8 cellular contexts compared by ENCODE assay signal in the genomic region with DNA sequence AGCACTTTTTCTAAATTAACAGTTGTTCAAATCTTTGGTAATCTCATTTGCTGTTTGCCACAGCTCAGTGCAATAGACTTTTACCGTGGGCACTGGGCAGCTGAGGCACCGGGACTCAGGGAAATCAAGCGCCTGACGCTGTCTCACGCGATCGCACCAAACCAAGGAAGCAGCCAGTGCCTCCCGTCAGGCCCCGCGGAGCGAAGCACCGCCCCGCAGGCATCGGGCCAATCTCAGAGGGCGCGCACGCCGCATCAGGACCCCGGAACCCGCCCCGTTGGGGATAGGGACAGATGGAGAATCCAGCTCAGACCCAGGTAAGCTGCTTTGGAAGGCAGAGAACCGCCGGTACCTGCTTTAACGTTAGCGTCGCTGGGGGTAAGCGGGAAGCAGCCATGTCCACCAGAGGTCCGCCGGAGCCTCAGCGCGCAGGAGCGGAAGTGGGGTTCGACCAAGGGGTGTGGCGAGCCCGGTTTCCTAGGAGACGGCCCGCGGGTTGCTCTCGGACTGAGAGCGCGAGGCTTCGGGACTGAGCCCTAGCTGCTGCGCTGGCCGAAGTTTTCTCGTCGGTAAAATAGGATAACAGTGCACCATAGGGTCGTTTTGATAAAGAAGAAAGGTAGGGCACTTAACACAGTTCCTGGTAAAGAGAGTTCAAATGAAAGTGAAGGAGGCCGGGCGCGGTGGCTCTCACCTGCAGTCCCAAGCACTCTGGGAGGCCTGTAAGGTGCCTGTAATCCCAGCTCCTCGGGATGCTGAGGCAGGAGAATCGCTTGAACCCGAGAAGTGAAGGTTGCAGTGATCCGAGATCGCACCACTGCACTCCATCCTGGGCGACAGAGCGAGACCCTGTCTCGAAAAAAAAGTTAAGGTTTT. TPM values are rescaled to one million over a fixed set of nuclear protein-coding genes. Genes with fewer than 3 reads are reported as not detected.
A peak's percentile ranks its signal among the peaks of the same experiment; 100 is the strongest.
DNase-seq lines count a peak whose midpoint lies in the region; ATAC-seq, FAIRE-seq and TF ChIP-seq lines count a peak whose summit lies in the region.

A gene with protein sequence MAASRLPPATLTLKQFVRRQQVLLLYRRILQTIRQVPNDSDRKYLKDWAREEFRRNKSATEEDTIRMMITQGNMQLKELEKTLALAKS (minus strand): TSS at position 428 of the 876 bp plus-strand sequence. CDS start 31 bp downstream, at position 397.

- ATAC-seq in GM21367 (IDR thresholded peaks at IDR 0.05; ENCODE audit: unreplicated experiment) = peak; percentile 97

- TF ChIP-seq RAD21 in H1 (IDR thresholded peaks at IDR 0.05 in 1 of 2, conservative IDR thresholded peaks at IDR 0.05 in 1 of 2; ENCODE audit: low read depth in 2 of 2, low read length in 2 of 2) = peak in 1 of 2 experiments; percentile 9; a peak in 1 of 4 replicates

- POLR2A ChIA-PET in H1 (lab: Charles Lee; ENCODE audit: partially characterized antibody) = interaction anchor here (0.6 to 2.2 kb wide), 14 partner anchors 10 to 298 kb away, joined by 3 to 6 read pairs (median 3); a partner anchor contains a TSS

- H3K14ac ChIP-seq in H1 (ENCODE audit: insufficient read length) (no peak within 1 kb of the TSS), mesenchymal stem cell (ENCODE audit: low read length in 2 of 2) (no peak within 1 kb of the TSS)

- no peak within 1 kb of the TSS for H3K4ac ChIP-seq in H1 (replicated peaks; ENCODE audit: insufficient read length, low read depth, low read length)
- H3K4ac ChIP-seq in mesenchymal stem cell (ENCODE audit: low read depth in 1 of 2, low read length in 2 of 2) = peak within 1 kb of the TSS; percentile 78 to 84

- 2% methylated on average over 58 of the region's 58 CpGs; no CpG with 5 or more reads in 1 of the 2 experiments for WGBS in H1 (ENCODE audit: extremely low coverage in 1 of 2, insufficient coverage in 1 of 2, insufficient read length in 1 of 2, insufficient replicate concordance in 2 of 2, low coverage in 1 of 2, low lambda C conversion rate in 2 of 2, missing lambda C conversion rate in 1 of 2), 2 experiments
- 5% methylated on average over 58 of the region's 58 CpGs for WGBS in mesenchymal stem cell

- peak within 1 kb of the TSS; percentile 54 to 89 (median 81) for H3K4me3 ChIP-seq in H1 (ENCODE audit: extremely low read depth in 1 of 4, insufficient read depth in 2 of 4, low read depth in 3 of 4, low read length in 4 of 4)
- peak within 1 kb of the TSS; percentile 81 to 96 for H3K4me3 ChIP-seq in mesenchymal stem cell (ENCODE audit: insufficient read depth in 1 of 2, low read depth in 1 of 2, low read length in 2 of 2)

- H3K9me3 ChIP-seq in H1 (ENCODE audit: insufficient read depth in 2 of 2, low read depth in 1 of 2, low read length in 1 of 2) (no peaks in the 10 kb centered on the region), mesenchymal stem cell (ENCODE audit: control insufficient read depth, low read length) (no peaks in the 10 kb centered on the region)

- peak within 1 kb of the TSS; percentile 84 for H2AFZ ChIP-seq in H1 (ENCODE audit: low read length)
- H2AFZ ChIP-seq in mesenchymal stem cell (ENCODE audit: low read depth, low read length) = peak within 1 kb of the TSS; percentile 78

- H4K91ac ChIP-seq in H1 (replicated peaks; ENCODE audit: insufficient read length, low read length) (no peak within 1 kb of the TSS), mesenchymal stem cell (ENCODE audit: low read length) (peak within 1 kb of the TSS; percentile 85)

- no peak within 1 kb of the TSS for H2BK20ac ChIP-seq in H1 (ENCODE audit: low read length)

- no peak for TF ChIP-seq EP300 in H1 (IDR thresholded peaks at IDR 0.05; ENCODE audit: borderline replicate concordance in 1 of 2, low read depth in 2 of 2, low read length in 2 of 2)

- no peak for TF ChIP-seq CTCF in H1 (IDR thresholded peaks at IDR 0.05; ENCODE audit: control extremely low read depth in 1 of 3, insufficient read depth in 1 of 3, low read depth in 1 of 3, low read length in 3 of 3)

- peak; percentile 91 for DNase-seq in COR-L47 (lab: John Stamatoyannopoulos, UW)
- peak; percentile 94 for DNase-seq in HTR-8/SVneo (ENCODE audit: insufficient read length, low spot score)
- DNase-seq in NOMO-1 treated with dmso at 0.1 percent for 144 hours (lab: John Stamatoyannopoulos, UW; ENCODE audit: unreplicated experiment) = peak; percentile 87
- DNase-seq in activated CD8-positive, alpha-beta memory T cell treated with anti-CD3 and anti-CD28 coated beads for 48 hours (ENCODE audit: low read depth in 2 of 3, low spot score in 2 of 3) = peak; percentile 83 to 89 (median 84)
- peak; percentile 61 to 96 for DNase-seq in H1 (ENCODE audit: low read depth in 1 of 2, low spot score in 2 of 2)
- peak; percentile 95 for DNase-seq in mesenchymal stem cell
- DNase-seq in stimulated activated CD8-positive, alpha-beta memory T cell treated with anti-CD3 and anti-CD28 coated beads, Interleukin-12 subunit alpha, Interleukin-12 subunit beta, amount 100 ng/mL, for 4 hours (ENCODE audit: low read depth) = peak; percentile 85

- no peaks in the 10 kb centered on the region for H3K79me1 ChIP-seq in H1 (ENCODE audit: low read depth, low read length)
- peaks cover 15% of the 10 kb centered on the region for H3K79me1 ChIP-seq in mesenchymal stem cell (replicated peaks; ENCODE audit: low read length, poor library complexity, severe bottlenecking)

- peaks cover 3% of the 10 kb centered on the region; the same call in 1 of the 2 replicates for H3K23me2 ChIP-seq in H1 (ENCODE audit: low read depth, low read length)

- H3K27ac ChIP-seq in H1 (ENCODE audit: low read depth, low read length) = peak within 1 kb of the TSS; percentile 73; the same call in 1 of the 2 replicates
- peak within 1 kb of the TSS; percentile 95 for H3K27ac ChIP-seq in mesenchymal stem cell (ENCODE audit: low read length, poor library complexity, severe bottlenecking)

- H2BK5ac ChIP-seq in H1 (ENCODE audit: low read depth, low read length) (peak within 1 kb of the TSS; percentile 64; the same call in 1 of the 2 replicates), mesenchymal stem cell (ENCODE audit: low read depth, low read length, poor library complexity, severe bottlenecking) (peak within 1 kb of the TSS; percentile 47)

- H3K18ac ChIP-seq in H1 (ENCODE audit: extremely low read depth, low read length) = no peak within 1 kb of the TSS; the same call in 1 of the 2 replicates
- H3K18ac ChIP-seq in mesenchymal stem cell (ENCODE audit: low read depth in 1 of 2, low read length in 2 of 2) = peak within 1 kb of the TSS; percentile 94 to 95

- H3K4me1 ChIP-seq in H1 (replicated peaks in 1 of 4; ENCODE audit: control insufficient read depth in 3 of 4, insufficient read depth in 4 of 4, low read length in 3 of 4) (peaks cover 0 to 3% (median 1%) of the 10 kb centered on the region in 4 experiments; a peak in 1 of 7 replicates), mesenchymal stem cell (ENCODE audit: control insufficient read depth, insufficient read depth, low read depth, low read length) (no peaks in the 10 kb centered on the region)

- H3K9ac ChIP-seq in H1 (replicated peaks in 1 of 4; ENCODE audit: extremely low read depth in 1 of 4, low read depth in 3 of 4, low read length in 3 of 4) = peak within 1 kb of the TSS; percentile 35 to 81 (median 77)
- peak within 1 kb of the TSS; percentile 98 for H3K9ac ChIP-seq in mesenchymal stem cell (ENCODE audit: low read length)

- peaks cover 0 to 2% of the 10 kb centered on the region in 2 experiments for H4K20me1 ChIP-seq in H1 (replicated peaks in 1 of 2; ENCODE audit: control insufficient read depth in 1 of 2, insufficient read depth in 2 of 2, low read length in 2 of 2)

- H2AK5ac ChIP-seq in H1 (ENCODE audit: low read depth, low read length) (no peak within 1 kb of the TSS), mesenchymal stem cell (ENCODE audit: low read length, severe bottlenecking) (no peak within 1 kb of the TSS)

- CTCF ChIA-PET in H1 (lab: Charles Lee; ENCODE audit: partially characterized antibody) = interaction anchor here (0.6 to 1.9 kb wide), 7 partner anchors 16 to 266 kb away, joined by 3 to 6 read pairs (median 4); a partner anchor contains a TSS

- H4K8ac ChIP-seq in H1 (ENCODE audit: extremely low read depth, insufficient read depth, low read length) (no peak within 1 kb of the TSS), mesenchymal stem cell (ENCODE audit: low read length) (peak within 1 kb of the TSS; percentile 95)

- TF ChIP-seq POLR2A in H1 (IDR thresholded peaks at IDR 0.05; ENCODE audit: control extremely low read depth in 1 of 2, low read depth in 2 of 2, low read length in 2 of 2) = peak in 1 of 2 experiments; percentile 84; a peak in 2 of 3 replicates

- peak; percentile 67 for FAIRE-seq in HTR-8/SVneo (lab: Jason Lieb, UNC)
- no peak for FAIRE-seq in H1 (lab: Jason Lieb, UNC)

- H3K79me2 ChIP-seq in H1 (ENCODE audit: control insufficient read depth in 1 of 2, insufficient read depth in 2 of 2, low read length in 2 of 2) = peaks cover 0 to 3% of the 10 kb centered on the region in 2 experiments; a peak in 2 of 4 replicates

- H2BK15ac ChIP-seq in H1 (ENCODE audit: low read length) = no peak within 1 kb of the TSS
- no peak within 1 kb of the TSS for H2BK15ac ChIP-seq in mesenchymal stem cell (ENCODE audit: low read depth, poor library complexity, severe bottlenecking)

- H3K27me3 ChIP-seq in H1 (replicated peaks in 1 of 4; ENCODE audit: control insufficient read depth in 3 of 4, extremely low read depth in 1 of 4, insufficient read depth in 3 of 4, low read length in 3 of 4) (no peaks in the 10 kb centered on the region), mesenchymal stem cell (ENCODE audit: control insufficient read depth in 1 of 2, insufficient read depth in 1 of 2, low read length in 2 of 2) (no peaks in the 10 kb centered on the region)

- H4K5ac ChIP-seq in H1 (ENCODE audit: insufficient read length, low read depth, low read length) = peak within 1 kb of the TSS; percentile 71

- H3K36me3 ChIP-seq in H1 (ENCODE audit: control insufficient read depth in 2 of 4, insufficient read depth in 4 of 4, low read length in 3 of 4) (peaks cover 10 to 31% (median 18%) of the 10 kb centered on the region in 4 experiments), mesenchymal stem cell (ENCODE audit: control insufficient read depth in 1 of 2, insufficient read depth in 2 of 2, low read depth in 1 of 2, low read length in 2 of 2) (peaks cover 8 to 44% of the 10 kb centered on the region in 2 experiments)

- H2BK120ac ChIP-seq in H1 (replicated peaks; ENCODE audit: low read depth, low read length) (no peak within 1 kb of the TSS), mesenchymal stem cell (ENCODE audit: low read depth, low read length) (peak within 1 kb of the TSS; percentile 89)

- H3K56ac ChIP-seq in H1 (replicated peaks; ENCODE audit: insufficient read length, low read depth, low read length) = peak within 1 kb of the TSS; percentile 22

- H3K4me2 ChIP-seq in H1 (ENCODE audit: insufficient read depth in 1 of 2, low read depth in 2 of 2, low read length in 2 of 2) (peak within 1 kb of the TSS; percentile 80 to 91), mesenchymal stem cell (ENCODE audit: low read length, poor library complexity, severe bottlenecking) (peak within 1 kb of the TSS; percentile 52)

- H3K23ac ChIP-seq in H1 (ENCODE audit: insufficient read length) (no peak within 1 kb of the TSS), mesenchymal stem cell (ENCODE audit: low read length in 2 of 2) (no peak within 1 kb of the TSS)

- H2BK12ac ChIP-seq in H1 (ENCODE audit: low read depth, low read length) = no peak within 1 kb of the TSS; the same call in 1 of the 2 replicates
- H2BK12ac ChIP-seq in mesenchymal stem cell (ENCODE audit: low read length in 2 of 2) = no peak within 1 kb of the TSS

RNA-seq across cellular contexts. Expression of the gene that starts here (rescaled TPM):
- total RNA-seq in H1 (2021; fragmentation: NEBNext Ultra II Directional; extraction: Animal tissue kit (Norgen Biotek cat#: 25700)) = 25.1 and 25.7 TPM in 2 replicates
- 2.6 and 7.3 TPM in 2 replicates for polyA plus RNA-seq in H1 (2011; rRNA removed)
- 9.8 TPM for polyA plus RNA-seq in H1 (2011; cell fraction: cytosol; rRNA removed)
- polyA plus RNA-seq in H1 (2011; cell fraction: nucleus; rRNA removed) = 3.1 TPM
- polyA plus RNA-seq in H1 (2012, experiment 1 of 2) = 9.8 to 25.8 TPM (median 12.0 TPM) in 4 replicates
- 2.0 TPM for polyA plus RNA-seq in H1 (2012, experiment 2 of 2)
- polyA plus RNA-seq in H1 (2013, experiment 1 of 2) = 38.6 TPM
- 36.2 TPM for polyA plus RNA-seq in H1 (2013, experiment 2 of 2)
- polyA minus RNA-seq in H1 (2011; rRNA and poly(A)+ RNA removed) = 4.8 and 6.9 TPM in 2 replicates
- 6.2 TPM for polyA minus RNA-seq in H1 (2011; cell fraction: cytosol; rRNA and poly(A)+ RNA removed)
- polyA minus RNA-seq in H1 (2011; cell fraction: nucleus; rRNA and poly(A)+ RNA removed) = 15.3 TPM
- polyA plus RNA-seq in mesenchymal stem cell (2013, experiment 1 of 2) = 72.2 TPM
- 75.8 TPM for polyA plus RNA-seq in mesenchymal stem cell (2013, experiment 2 of 2)

Comparison
In these comparisons a context has a peak if more than half of its experiments do, and no peak if none do; other contexts are left out.
1. Peak in every context shown above with its lines: DNase-seq, ATAC-seq, H3K4me3 ChIP-seq and H3K27ac ChIP-seq.